8 cellular contexts compared by ENCODE assay signal in the genomic region with DNA sequence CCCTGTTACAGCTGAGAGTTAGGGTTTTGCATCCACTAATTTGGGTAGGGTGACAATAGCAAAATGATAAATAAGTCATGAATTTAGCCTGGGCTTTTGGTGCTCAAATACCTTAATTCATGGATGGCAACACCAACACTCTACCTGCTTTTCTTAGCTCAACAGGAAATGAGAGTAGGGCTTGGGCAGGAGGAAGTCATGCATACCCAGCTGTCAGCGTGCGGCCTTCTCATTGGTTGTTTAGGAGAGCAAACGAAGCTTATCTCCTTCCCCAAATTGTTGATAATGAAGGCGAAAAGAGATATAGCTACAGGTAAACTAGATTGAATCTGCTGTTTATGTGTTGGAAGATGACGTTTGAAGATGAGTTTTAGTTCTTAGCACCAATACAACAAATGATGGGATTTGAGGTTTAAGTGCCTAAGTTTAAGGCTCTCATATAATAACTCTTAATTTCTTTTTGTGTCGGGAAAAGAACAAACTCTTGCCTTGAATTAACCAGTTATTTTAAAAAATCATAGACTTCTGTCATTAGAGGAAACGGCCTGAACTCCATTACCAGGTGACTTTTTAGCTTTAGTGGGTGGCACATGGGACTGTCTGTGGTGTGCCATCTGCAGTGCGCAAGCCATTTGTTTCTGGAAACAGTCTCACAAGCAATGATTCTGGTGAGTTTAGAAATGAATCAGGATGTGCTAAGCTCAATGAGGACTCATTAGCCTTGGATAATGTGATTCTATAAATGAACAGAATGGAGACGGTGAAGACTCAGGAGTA. TPM values are rescaled to one million over a fixed set of nuclear protein-coding genes. Genes with fewer than 3 reads are reported as not detected.
A peak's percentile ranks its signal among the peaks of the same experiment; 100 is the strongest.
DNase-seq lines count a peak whose midpoint lies in the region; ATAC-seq lines count a peak whose summit lies in the region.

No MANE protein-coding gene starts in this region.

- CTCF ChIA-PET in activated CD8-positive, alpha-beta T cell treated with anti-CD3 and anti-CD28 coated beads, Interleukin-2, amount 10 ng/mL, durations not matched to agents 7 days and 5 days (lab: Charles Lee): interaction anchor here (0.6 to 2.7 kb wide), 18 partner anchors 8 to 523 kb away, joined by 3 to 21 read pairs (median 4); no protein-coding TSS in a partner anchor

- H3K27ac Mint-ChIP-seq in activated CD8-positive, alpha-beta T cell treated with anti-CD3 and anti-CD28 coated beads, Interleukin-2, amount 10 ng/mL, durations not matched to agents 7 days and 5 days: peak overlapping the region; percentile 75

- H3K4me3 Mint-ChIP-seq in activated CD8-positive, alpha-beta T cell treated with anti-CD3 and anti-CD28 coated beads, Interleukin-2, amount 10 ng/mL, durations not matched to agents 7 days and 5 days: peak overlapping the region; percentile 44

- peak; percentile 81 for ATAC-seq in HG03103 (IDR thresholded peaks at IDR 0.05; ENCODE audit: low read depth, unreplicated experiment)
- ATAC-seq in activated CD8-positive, alpha-beta T cell treated with anti-CD3 and anti-CD28 coated beads, Interleukin-2, amount 10 ng/mL, durations not matched to agents 7 days and 5 days: peak; percentile 67

- no peaks in the 10 kb centered on the region for H3K27me3 Mint-ChIP-seq in activated CD8-positive, alpha-beta T cell treated with anti-CD3 and anti-CD28 coated beads, Interleukin-2, amount 10 ng/mL, durations not matched to agents 7 days and 5 days (ENCODE audit: low read depth)

- H3K9me3 Mint-ChIP-seq in activated CD8-positive, alpha-beta T cell treated with anti-CD3 and anti-CD28 coated beads, Interleukin-2, amount 10 ng/mL, durations not matched to agents 7 days and 5 days (ENCODE audit: insufficient read depth): no peaks in the 10 kb centered on the region

- H3K9me3 ChIP-seq in thymus (ENCODE audit: control insufficient read depth): no peaks in the 10 kb centered on the region

- peak overlapping the region; percentile 81 for H3K27ac ChIP-seq in thymus (ENCODE audit: low read depth)

- no peaks in the 10 kb centered on the region for H3K27me3 ChIP-seq in thymus (ENCODE audit: control insufficient read depth, insufficient read depth)

- WGBS in thymus: 53% methylated on average over 9 of the region's 9 CpGs

- H3K4me3 ChIP-seq in thymus (ENCODE audit: low read length): no peak overlapping the region

- H3K36me3 Mint-ChIP-seq in activated CD8-positive, alpha-beta T cell treated with anti-CD3 and anti-CD28 coated beads, Interleukin-2, amount 10 ng/mL, durations not matched to agents 7 days and 5 days (ENCODE audit: low read depth): peaks cover 45% of the 10 kb centered on the region

- peaks cover 33% of the 10 kb centered on the region for H3K4me1 ChIP-seq in thymus (ENCODE audit: control insufficient read depth, insufficient read depth, low read length)

- DNase-seq in activated effector memory CD4-positive, alpha-beta T cell treated with anti-CD3 and anti-CD28 coated beads, Interleukin-2, amount 50 U/mL, for 16 hours: peak; percentile 80
- no peak for DNase-seq in activated effector memory CD4-positive, alpha-beta T cell treated with Interleukin-2 at 50 U/mL for 16 hours
- peak; percentile 62 for DNase-seq in activated CD8-positive, alpha-beta T cell treated with anti-CD3 and anti-CD28 coated beads, Interleukin-2, amount 10 ng/mL, durations not matched to agents 7 days and 5 days
- no peak for DNase-seq in GOT3 (lab: John Stamatoyannopoulos, UW)
- no peak for DNase-seq in AG20443 (ENCODE audit: low spot score)
- no peak for DNase-seq in NCI-H2227 treated with DMSO at 0.1 percent for 48 hours (lab: John Stamatoyannopoulos, UW)

- H3K4me1 Mint-ChIP-seq in activated CD8-positive, alpha-beta T cell treated with anti-CD3 and anti-CD28 coated beads, Interleukin-2, amount 10 ng/mL, durations not matched to agents 7 days and 5 days (ENCODE audit: low read depth): peaks cover 70% of the 10 kb centered on the region

- H3K36me3 ChIP-seq in thymus (ENCODE audit: control insufficient read depth, insufficient read depth): no peaks in the 10 kb centered on the region

- POLR2A ChIA-PET in activated CD8-positive, alpha-beta T cell treated with anti-CD3 and anti-CD28 coated beads, Interleukin-2, amount 10 ng/mL, durations not matched to agents 7 days and 5 days (lab: Charles Lee): interaction anchor here (1.0 to 3.9 kb wide), 5 partner anchors 12 to 464 kb away, joined by 4 to 38 read pairs (median 8); partner anchors contain the start of genes CNOT11, MAP4K4 and RFX8

RNA-seq across cellular contexts. Expression of gene MAP4K4, which starts 19.7 kb away (rescaled TPM):
- 10 to 100 TPM; 90.2 to 92.2 TPM for total RNA-seq in activated CD8-positive, alpha-beta T cell treated with anti-CD3 and anti-CD28 coated beads, Interleukin-2, amount 10 ng/mL, durations not matched to agents 7 days and 5 days
- polyA plus RNA-seq in thymus: 22.4 TPM

Comparison
In these comparisons a context has a peak if more than half of its experiments do, and no peak if none do; other contexts are left out.
1. DNase-seq: peak in activated effector memory CD4-positive, alpha-beta T cell treated with anti-CD3 and anti-CD28 coated beads, Interleukin-2, amount 50 U/mL, for 16 hours (single experiment) and activated CD8-positive, alpha-beta T cell treated with anti-CD3 and anti-CD28 coated beads, Interleukin-2, amount 10 ng/mL, durations not matched to agents 7 days and 5 days (single experiment); none in activated effector memory CD4-positive, alpha-beta T cell treated with Interleukin-2 at 50 U/mL for 16 hours (single experiment), GOT3 (single experiment), AG20443 (single experiment) and NCI-H2227 treated with DMSO at 0.1 percent for 48 hours (single experiment).